ENCODE assay signal across 1 cellular context in the genomic region with DNA sequence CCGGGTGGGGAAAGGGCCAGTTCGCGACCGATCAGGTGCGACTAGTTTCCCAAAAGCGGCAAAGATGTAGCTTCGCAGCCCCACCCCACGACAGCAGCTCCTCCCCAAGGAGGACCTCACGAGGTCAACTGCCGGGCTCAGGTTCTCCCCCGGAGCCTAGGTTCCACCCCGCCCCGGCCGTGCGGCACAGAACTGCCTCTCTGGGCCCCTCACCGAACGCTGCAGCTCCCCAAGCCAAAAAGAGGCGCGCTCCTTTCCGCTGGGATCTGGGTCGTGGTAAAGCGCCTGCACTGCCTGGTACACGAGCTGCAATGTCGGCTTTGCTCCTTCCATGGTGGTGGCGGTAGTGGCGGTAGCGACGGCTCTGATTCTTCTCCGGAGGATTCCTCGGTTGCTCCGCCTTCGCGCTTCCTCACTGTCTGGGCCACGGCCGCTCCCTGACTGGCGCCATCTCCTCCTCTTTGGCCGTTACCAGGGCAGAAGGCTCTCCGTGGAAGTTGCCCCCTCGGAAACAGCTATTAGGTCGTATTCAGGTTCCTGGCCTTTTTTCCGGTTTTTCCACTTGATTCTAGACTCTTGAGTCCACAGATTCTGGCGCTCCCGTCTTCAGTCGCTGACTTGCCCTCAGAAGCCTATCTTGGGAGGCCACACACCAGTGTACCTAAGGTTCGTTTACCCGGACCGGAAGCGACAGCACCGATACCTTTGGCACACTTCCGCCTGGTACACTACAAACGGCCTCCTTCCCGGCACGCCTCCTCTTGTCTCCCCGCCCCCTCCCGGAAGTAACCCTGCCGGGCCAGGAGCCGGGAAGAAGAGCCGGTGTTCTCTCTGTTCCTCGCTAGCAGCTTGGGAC.
TF ChIP-seq lines count a peak whose summit lies in the region.

A gene (minus strand): TSS at position 674 of the 856 bp plus-strand sequence. CDS start 341 bp downstream, at position 333.

TF ChIP-seq in K562, 482 proteins besides CTCF, POLR2A, EP300 and RAD21 (continued from another document and continues in another):
- peak; percentile 50 for TF ChIP-seq SIRT6 (IDR thresholded peaks at IDR 0.05; ENCODE audit: low read depth, low read length)
- TF ChIP-seq ZNF695 (CRISPR knock-in tag; IDR thresholded peaks at IDR 0.05), result no peak
- TF ChIP-seq NCOA4 (IDR thresholded peaks at IDR 0.05; ENCODE audit: partially characterized antibody), result no peak
- TF ChIP-seq CREM (IDR thresholded peaks at IDR 0.05; ENCODE audit: low read depth), result peak; percentile 78
- TF ChIP-seq CREBBP (IDR thresholded peaks at IDR 0.05; ENCODE audit: low read depth, low read length), result no peak
- TF ChIP-seq, protein P1, sequence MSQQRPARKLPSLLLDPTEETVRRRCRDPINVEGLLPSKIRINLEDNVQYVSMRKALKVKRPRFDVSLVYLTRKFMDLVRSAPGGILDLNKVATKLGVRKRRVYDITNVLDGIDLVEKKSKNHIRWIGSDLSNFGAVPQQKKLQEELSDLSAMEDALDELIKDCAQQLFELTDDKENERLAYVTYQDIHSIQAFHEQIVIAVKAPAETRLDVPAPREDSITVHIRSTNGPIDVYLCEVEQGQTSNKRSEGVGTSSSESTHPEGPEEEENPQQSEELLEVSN (IDR thresholded peaks at IDR 0.05; ENCODE audit: borderline replicate concordance in 1 of 2, extremely low read depth in 1 of 2, insufficient read depth in 1 of 2, insufficient read length in 1 of 2, low read depth in 1 of 2, low read length in 1 of 2, poor library complexity in 1 of 2, severe bottlenecking in 1 of 2), result peak; percentile 64 to 80
- TF ChIP-seq, protein P2, sequence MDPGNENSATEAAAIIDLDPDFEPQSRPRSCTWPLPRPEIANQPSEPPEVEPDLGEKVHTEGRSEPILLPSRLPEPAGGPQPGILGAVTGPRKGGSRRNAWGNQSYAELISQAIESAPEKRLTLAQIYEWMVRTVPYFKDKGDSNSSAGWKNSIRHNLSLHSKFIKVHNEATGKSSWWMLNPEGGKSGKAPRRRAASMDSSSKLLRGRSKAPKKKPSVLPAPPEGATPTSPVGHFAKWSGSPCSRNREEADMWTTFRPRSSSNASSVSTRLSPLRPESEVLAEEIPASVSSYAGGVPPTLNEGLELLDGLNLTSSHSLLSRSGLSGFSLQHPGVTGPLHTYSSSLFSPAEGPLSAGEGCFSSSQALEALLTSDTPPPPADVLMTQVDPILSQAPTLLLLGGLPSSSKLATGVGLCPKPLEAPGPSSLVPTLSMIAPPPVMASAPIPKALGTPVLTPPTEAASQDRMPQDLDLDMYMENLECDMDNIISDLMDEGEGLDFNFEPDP (CRISPR knock-in tag; IDR thresholded peaks at IDR 0.05), result no peak
- TF ChIP-seq POLR2AphosphoS5 (IDR thresholded peaks at IDR 0.05; ENCODE audit: control insufficient read depth, insufficient read depth, low read depth, low read length), result peak; percentile 80
- no peak for TF ChIP-seq NCOA6 (IDR thresholded peaks at IDR 0.05)
- no peak for TF ChIP-seq ZNF57 (CRISPR knock-in tag; IDR thresholded peaks at IDR 0.05)
- peak; percentile 57; the same call in 1 of the 2 replicates for TF ChIP-seq BMI1 (IDR thresholded peaks at IDR 0.05; ENCODE audit: low read length)
- TF ChIP-seq PTRF (tag; IDR thresholded peaks at IDR 0.05), result no peak
- TF ChIP-seq ZKSCAN8 (CRISPR knock-in tag; IDR thresholded peaks at IDR 0.05), result 0 out of 2 replicates have a peak, but pooled peaks have one; percentile 48
- peak; percentile 100 for TF ChIP-seq PHF8 (IDR thresholded peaks at IDR 0.05; ENCODE audit: borderline replicate concordance, low read length)
- TF ChIP-seq ETV6 (IDR thresholded peaks at IDR 0.05; ENCODE audit: borderline replicate concordance in 1 of 2, low read depth in 2 of 2, low read length in 1 of 2), result peak; percentile 81 to 89; a peak in 3 of 4 replicates
- 0 out of 2 replicates have a peak, but pooled peaks have one; percentile 22 for TF ChIP-seq ETV6 (CRISPR knock-in tag; IDR thresholded peaks at IDR 0.05; ENCODE audit: borderline replicate concordance)
- TF ChIP-seq, protein P3, sequence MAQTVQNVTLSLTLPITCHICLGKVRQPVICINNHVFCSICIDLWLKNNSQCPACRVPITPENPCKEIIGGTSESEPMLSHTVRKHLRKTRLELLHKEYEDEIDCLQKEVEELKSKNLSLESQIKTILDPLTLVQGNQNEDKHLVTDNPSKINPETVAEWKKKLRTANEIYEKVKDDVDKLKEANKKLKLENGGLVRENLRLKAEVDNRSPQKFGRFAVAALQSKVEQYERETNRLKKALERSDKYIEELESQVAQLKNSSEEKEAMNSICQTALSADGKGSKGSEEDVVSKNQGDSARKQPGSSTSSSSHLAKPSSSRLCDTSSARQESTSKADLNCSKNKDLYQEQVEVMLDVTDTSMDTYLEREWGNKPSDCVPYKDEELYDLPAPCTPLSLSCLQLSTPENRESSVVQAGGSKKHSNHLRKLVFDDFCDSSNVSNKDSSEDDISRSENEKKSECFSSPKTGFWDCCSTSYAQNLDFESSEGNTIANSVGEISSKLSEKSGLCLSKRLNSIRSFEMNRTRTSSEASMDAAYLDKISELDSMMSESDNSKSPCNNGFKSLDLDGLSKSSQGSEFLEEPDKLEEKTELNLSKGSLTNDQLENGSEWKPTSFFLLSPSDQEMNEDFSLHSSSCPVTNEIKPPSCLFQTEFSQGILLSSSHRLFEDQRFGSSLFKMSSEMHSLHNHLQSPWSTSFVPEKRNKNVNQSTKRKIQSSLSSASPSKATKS (CRISPR knock-in tag; IDR thresholded peaks at IDR 0.05), result 0 out of 2 replicates have a peak, but pooled peaks have one; percentile 20
- TF ChIP-seq KDM2B (CRISPR knock-in tag; IDR thresholded peaks at IDR 0.05), result 0 out of 2 replicates have a peak, but pooled peaks have one; percentile 17
- peak; percentile 81 to 85 for TF ChIP-seq MAZ (CRISPR knock-in tag; conservative IDR thresholded peaks at IDR 0.05 in 1 of 2, IDR thresholded peaks at IDR 0.05 in 1 of 2)
- TF ChIP-seq SMAD1 (IDR thresholded peaks at IDR 0.05; ENCODE audit: low read depth, low read length, partially characterized antibody), result peak; percentile 71
- no peak for TF ChIP-seq ZNF384 (IDR thresholded peaks at IDR 0.05; ENCODE audit: low read depth, low read length)
- TF ChIP-seq, protein P4, sequence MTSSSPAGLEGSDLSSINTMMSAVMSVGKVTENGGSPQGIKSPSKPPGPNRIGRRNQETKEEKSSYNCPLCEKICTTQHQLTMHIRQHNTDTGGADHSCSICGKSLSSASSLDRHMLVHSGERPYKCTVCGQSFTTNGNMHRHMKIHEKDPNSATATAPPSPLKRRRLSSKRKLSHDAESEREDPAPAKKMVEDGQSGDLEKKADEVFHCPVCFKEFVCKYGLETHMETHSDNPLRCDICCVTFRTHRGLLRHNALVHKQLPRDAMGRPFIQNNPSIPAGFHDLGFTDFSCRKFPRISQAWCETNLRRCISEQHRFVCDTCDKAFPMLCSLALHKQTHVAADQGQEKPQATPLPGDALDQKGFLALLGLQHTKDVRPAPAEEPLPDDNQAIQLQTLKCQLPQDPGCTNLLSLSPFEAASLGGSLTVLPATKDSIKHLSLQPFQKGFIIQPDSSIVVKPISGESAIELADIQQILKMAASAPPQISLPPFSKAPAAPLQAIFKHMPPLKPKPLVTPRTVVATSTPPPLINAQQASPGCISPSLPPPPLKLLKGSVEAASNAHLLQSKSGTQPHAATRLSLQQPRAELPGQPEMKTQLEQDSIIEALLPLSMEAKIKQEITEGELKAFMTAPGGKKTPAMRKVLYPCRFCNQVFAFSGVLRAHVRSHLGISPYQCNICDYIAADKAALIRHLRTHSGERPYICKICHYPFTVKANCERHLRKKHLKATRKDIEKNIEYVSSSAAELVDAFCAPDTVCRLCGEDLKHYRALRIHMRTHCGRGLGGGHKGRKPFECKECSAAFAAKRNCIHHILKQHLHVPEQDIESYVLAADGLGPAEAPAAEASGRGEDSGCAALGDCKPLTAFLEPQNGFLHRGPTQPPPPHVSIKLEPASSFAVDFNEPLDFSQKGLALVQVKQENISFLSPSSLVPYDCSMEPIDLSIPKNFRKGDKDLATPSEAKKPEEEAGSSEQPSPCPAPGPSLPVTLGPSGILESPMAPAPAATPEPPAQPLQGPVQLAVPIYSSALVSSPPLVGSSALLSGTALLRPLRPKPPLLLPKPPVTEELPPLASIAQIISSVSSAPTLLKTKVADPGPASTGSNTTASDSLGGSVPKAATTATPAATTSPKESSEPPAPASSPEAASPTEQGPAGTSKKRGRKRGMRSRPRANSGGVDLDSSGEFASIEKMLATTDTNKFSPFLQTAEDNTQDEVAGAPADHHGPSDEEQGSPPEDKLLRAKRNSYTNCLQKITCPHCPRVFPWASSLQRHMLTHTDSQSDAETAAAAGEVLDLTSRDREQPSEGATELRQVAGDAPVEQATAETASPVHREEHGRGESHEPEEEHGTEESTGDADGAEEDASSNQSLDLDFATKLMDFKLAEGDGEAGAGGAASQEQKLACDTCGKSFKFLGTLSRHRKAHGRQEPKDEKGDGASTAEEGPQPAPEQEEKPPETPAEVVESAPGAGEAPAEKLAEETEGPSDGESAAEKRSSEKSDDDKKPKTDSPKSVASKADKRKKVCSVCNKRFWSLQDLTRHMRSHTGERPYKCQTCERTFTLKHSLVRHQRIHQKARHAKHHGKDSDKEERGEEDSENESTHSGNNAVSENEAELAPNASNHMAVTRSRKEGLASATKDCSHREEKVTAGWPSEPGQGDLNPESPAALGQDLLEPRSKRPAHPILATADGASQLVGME (CRISPR knock-in tag; IDR thresholded peaks at IDR 0.05), result peak; percentile 96
- TF ChIP-seq BRCA1 (IDR thresholded peaks at IDR 0.05), result no peak
- TF ChIP-seq BRCA1 (CRISPR knock-in tag; IDR thresholded peaks at IDR 0.05), result peak; percentile 85; the same call in 1 of the 2 replicates
- TF ChIP-seq NCOR1 (IDR thresholded peaks at IDR 0.05), result peak; percentile 80
- TF ChIP-seq ZNF133 (CRISPR knock-in tag; IDR thresholded peaks at IDR 0.05), result peak; percentile 88; the same call in 1 of the 2 replicates
- TF ChIP-seq SRSF7 (optimal IDR thresholded peaks at IDR 0.05; ENCODE audit: low read depth, low read length), result no peak
- TF ChIP-seq CHD4 (IDR thresholded peaks at IDR 0.05; ENCODE audit: insufficient read depth, insufficient replicate concordance, low read depth, low read length, poor library complexity, severe bottlenecking), result no peak
- TF ChIP-seq, protein P5, sequence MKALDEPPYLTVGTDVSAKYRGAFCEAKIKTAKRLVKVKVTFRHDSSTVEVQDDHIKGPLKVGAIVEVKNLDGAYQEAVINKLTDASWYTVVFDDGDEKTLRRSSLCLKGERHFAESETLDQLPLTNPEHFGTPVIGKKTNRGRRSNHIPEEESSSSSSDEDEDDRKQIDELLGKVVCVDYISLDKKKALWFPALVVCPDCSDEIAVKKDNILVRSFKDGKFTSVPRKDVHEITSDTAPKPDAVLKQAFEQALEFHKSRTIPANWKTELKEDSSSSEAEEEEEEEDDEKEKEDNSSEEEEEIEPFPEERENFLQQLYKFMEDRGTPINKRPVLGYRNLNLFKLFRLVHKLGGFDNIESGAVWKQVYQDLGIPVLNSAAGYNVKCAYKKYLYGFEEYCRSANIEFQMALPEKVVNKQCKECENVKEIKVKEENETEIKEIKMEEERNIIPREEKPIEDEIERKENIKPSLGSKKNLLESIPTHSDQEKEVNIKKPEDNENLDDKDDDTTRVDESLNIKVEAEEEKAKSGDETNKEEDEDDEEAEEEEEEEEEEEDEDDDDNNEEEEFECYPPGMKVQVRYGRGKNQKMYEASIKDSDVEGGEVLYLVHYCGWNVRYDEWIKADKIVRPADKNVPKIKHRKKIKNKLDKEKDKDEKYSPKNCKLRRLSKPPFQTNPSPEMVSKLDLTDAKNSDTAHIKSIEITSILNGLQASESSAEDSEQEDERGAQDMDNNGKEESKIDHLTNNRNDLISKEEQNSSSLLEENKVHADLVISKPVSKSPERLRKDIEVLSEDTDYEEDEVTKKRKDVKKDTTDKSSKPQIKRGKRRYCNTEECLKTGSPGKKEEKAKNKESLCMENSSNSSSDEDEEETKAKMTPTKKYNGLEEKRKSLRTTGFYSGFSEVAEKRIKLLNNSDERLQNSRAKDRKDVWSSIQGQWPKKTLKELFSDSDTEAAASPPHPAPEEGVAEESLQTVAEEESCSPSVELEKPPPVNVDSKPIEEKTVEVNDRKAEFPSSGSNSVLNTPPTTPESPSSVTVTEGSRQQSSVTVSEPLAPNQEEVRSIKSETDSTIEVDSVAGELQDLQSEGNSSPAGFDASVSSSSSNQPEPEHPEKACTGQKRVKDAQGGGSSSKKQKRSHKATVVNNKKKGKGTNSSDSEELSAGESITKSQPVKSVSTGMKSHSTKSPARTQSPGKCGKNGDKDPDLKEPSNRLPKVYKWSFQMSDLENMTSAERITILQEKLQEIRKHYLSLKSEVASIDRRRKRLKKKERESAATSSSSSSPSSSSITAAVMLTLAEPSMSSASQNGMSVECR (CRISPR knock-in tag; IDR thresholded peaks at IDR 0.05), result peak; percentile 95
